Comparison of ENCODE assay signal across 1 cellular context in the genomic region with DNA sequence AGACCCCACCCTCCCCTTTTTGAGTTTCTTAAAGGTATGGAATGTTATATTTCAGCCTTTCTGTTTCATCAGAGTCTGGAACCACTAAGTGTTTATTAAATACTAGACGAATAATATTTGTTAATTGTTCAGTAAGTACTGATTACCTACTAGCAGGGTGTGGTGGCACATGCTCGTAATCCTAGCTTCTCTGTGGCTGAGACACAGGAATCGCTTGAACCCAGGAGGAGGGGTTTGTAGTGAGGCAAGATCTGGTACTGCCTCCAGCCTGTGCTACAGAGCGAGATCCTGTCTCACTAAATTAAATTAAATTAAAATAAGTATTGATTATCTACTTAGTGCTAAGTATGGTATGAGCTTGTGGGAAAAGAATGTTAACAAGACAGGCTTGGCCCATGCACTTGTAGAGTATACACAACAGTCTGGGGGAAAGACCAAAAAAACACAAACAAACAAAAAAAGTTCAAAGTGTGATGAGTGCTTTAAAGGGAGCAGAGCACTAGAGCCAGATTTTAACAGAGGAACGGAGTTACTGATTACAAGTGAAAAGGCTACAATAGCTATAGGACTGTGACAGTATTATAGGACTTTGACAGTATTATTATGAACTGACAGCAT.
TF ChIP-seq lines count a peak whose summit lies in the region.

No MANE protein-coding gene starts in this region.

TF ChIP-seq in liver, 16 proteins besides CTCF, POLR2A, EP300 and RAD21 (continued from another document):
- TF ChIP-seq REST (IDR thresholded peaks at IDR 0.05) = peak; percentile 41
- TF ChIP-seq YY1 (IDR thresholded peaks at IDR 0.05) = peak; percentile 9
- TF ChIP-seq JUND (IDR thresholded peaks at IDR 0.05) = peak in 1 of 2 donors; percentile 31
- TF ChIP-seq SP1 (IDR thresholded peaks at IDR 0.05) = peak; percentile 70
TF ChIP-seq in liver: peak in this region for 8.
